1 cellular context compared by ENCODE assay signal in genomic region chr11:126185200-126186030, GRCh38.
TF ChIP-seq lines count a peak whose summit lies in the region.

No MANE protein-coding gene starts in this region.

TF ChIP-seq in HepG2, 621 proteins besides CTCF, POLR2A, EP300 and RAD21 (continued from another document and continues in another):
- TF ChIP-seq SMAD1 (CRISPR knock-in tag; IDR thresholded peaks at IDR 0.05; ENCODE audit: borderline replicate concordance, low read depth) (no peak), MEF2D (CRISPR knock-in tag; IDR thresholded peaks at IDR 0.05) (no peak), MAFF (IDR thresholded peaks at IDR 0.05; ENCODE audit: low read depth, low read length) (no peak), NFYC (CRISPR knock-in tag; IDR thresholded peaks at IDR 0.05) (no peak), SMAD3 (CRISPR knock-in tag; IDR thresholded peaks at IDR 0.05) (no peak), ZNF460 (CRISPR knock-in tag; IDR thresholded peaks at IDR 0.05; ENCODE audit: borderline replicate concordance) (no peak), TP53 (CRISPR knock-in tag; conservative IDR thresholded peaks at IDR 0.05) (no peak), NR2C2 (CRISPR knock-in tag; IDR thresholded peaks at IDR 0.05; ENCODE audit: borderline replicate concordance) (peak; percentile 62; the same call in 1 of the 2 replicates), LCORL (IDR thresholded peaks at IDR 0.05) (no peak), LCORL (CRISPR knock-in tag; IDR thresholded peaks at IDR 0.05) (peak; percentile 81), THAP11 (CRISPR knock-in tag; IDR thresholded peaks at IDR 0.05) (no peak), ZNF281 (CRISPR knock-in tag; IDR thresholded peaks at IDR 0.05; ENCODE audit: borderline replicate concordance) (peak; percentile 90), ZSCAN30 (CRISPR knock-in tag; IDR thresholded peaks at IDR 0.05) (no peak), KDM5A (IDR thresholded peaks at IDR 0.05; ENCODE audit: borderline replicate concordance, low read length) (no peak), ZFP41 (CRISPR knock-in tag; IDR thresholded peaks at IDR 0.05; ENCODE audit: borderline replicate concordance) (no peak), ZBTB7A (CRISPR knock-in tag; IDR thresholded peaks at IDR 0.05) (peak; percentile 64; the same call in 1 of the 2 replicates), GMEB1 (CRISPR knock-in tag; IDR thresholded peaks at IDR 0.05; ENCODE audit: borderline replicate concordance) (no peak), SMYD3 (CRISPR knock-in tag; IDR thresholded peaks at IDR 0.05) (no peak), TIGD3 (CRISPR knock-in tag; IDR thresholded peaks at IDR 0.05; ENCODE audit: borderline replicate concordance) (no peak), ZNF891 (CRISPR knock-in tag; IDR thresholded peaks at IDR 0.05) (no peak), ZNF850 (CRISPR knock-in tag; conservative IDR thresholded peaks at IDR 0.05) (no peak), CBX5 (CRISPR knock-in tag; IDR thresholded peaks at IDR 0.05; ENCODE audit: borderline replicate concordance) (no peak), HOXA9 (CRISPR knock-in tag; IDR thresholded peaks at IDR 0.05; ENCODE audit: borderline replicate concordance) (no peak), ZNF841 (CRISPR knock-in tag; IDR thresholded peaks at IDR 0.05; ENCODE audit: borderline replicate concordance) (no peak), KMT2A (CRISPR knock-in tag; IDR thresholded peaks at IDR 0.05) (no peak), ZSCAN20 (CRISPR knock-in tag; IDR thresholded peaks at IDR 0.05; ENCODE audit: borderline replicate concordance) (no peak), ARID3A (IDR thresholded peaks at IDR 0.05; ENCODE audit: low read depth, low read length) (no peak), ZNF646 (CRISPR knock-in tag; IDR thresholded peaks at IDR 0.05) (no peak), SATB2 (CRISPR knock-in tag; IDR thresholded peaks at IDR 0.05) (no peak), PRDM4 (CRISPR knock-in tag; IDR thresholded peaks at IDR 0.05; ENCODE audit: borderline replicate concordance) (no peak), AKNA (CRISPR knock-in tag; IDR thresholded peaks at IDR 0.05; ENCODE audit: borderline replicate concordance) (no peak)
